In the genomic region with DNA sequence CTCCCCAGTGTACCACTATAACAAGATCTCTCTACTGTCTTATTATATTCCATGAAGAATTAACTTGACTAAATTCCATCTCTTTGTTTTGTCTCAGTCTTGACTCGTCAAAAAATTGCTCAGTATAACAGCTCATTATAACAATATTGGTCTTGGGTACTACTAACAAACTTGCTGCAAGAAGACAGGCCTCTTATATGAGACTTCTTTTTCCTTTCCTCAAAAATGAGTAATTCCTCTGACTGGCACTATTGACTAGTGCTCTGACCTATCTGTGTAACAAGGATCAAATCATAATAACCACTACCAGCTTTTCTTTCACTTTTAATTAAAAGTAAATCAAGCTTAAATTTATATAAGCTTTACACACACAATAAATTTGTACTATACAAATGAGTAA, we compare ENCODE assay signal across 16 cellular contexts.
A peak's percentile ranks its signal among the peaks of the same experiment; 100 is the strongest.
DNase-seq lines count a peak whose midpoint lies in the region; ATAC-seq, FAIRE-seq and TF ChIP-seq lines count a peak whose summit lies in the region.
"Had no signal": no experiment of that assay in that cellular context is flagged by ENCODE, and none has a peak within 500 bp of the region (broad histone marks: within the 10 kb centered on the region; RNA-seq: fewer than 3 reads in every experiment).

No MANE protein-coding gene starts in this region.

- H3K27ac ChIP-seq in CD8-positive, alpha-beta memory T cell (ENCODE audit: low read depth, low read length), result no peak overlapping the region
- H3K27ac ChIP-seq in KOPT-K1 (ENCODE audit: low read depth, low read length, poor library complexity, severe bottlenecking) (peak overlapping the region; percentile 47), HepG2 (ENCODE audit: extremely low read length, insufficient read depth, low read length) (no peak overlapping the region)

- H4K20me1 ChIP-seq in HepG2 (ENCODE audit: insufficient read depth, low read length), result no peaks in the 10 kb centered on the region

- no peak overlapping the region for H3K4me3 ChIP-seq in CD8-positive, alpha-beta memory T cell (ENCODE audit: low read length)
- H3K4me3 ChIP-seq in HepG2 (replicated peaks in 1 of 3; ENCODE audit: insufficient read depth in 1 of 3, low read depth in 2 of 3, low read length in 3 of 3), result no peak overlapping the region

- peaks cover 0 to 5% (median 0%) of the 10 kb centered on the region in 3 donors for H3K36me3 Mint-ChIP-seq in CD8-positive, alpha-beta memory T cell
- peaks cover 28% of the 10 kb centered on the region for H3K36me3 Mint-ChIP-seq in activated naive CD8-positive, alpha-beta T cell treated with anti-CD3 and anti-CD28 coated beads for 36 hours
- peaks cover 6 to 12% of the 10 kb centered on the region in 2 donors for H3K36me3 Mint-ChIP-seq in stimulated activated naive B cell treated with anti-CD40 and anti-IgM and Interleukin-4, amounts not matched to agents 10 μg/mL and 1 μg/mL and 100 μg/mL, for 72 hours
- H3K36me3 Mint-ChIP-seq: CD4-positive, alpha-beta memory T cell had no signal

- no peaks in the 10 kb centered on the region for H3K9me3 ChIP-seq in CD8-positive, alpha-beta memory T cell (ENCODE audit: low read length)
- H3K9me3 ChIP-seq in KOPT-K1 (ENCODE audit: insufficient read depth, low read length, poor library complexity, severe bottlenecking) (no peaks in the 10 kb centered on the region), HepG2 (ENCODE audit: low read length) (no peaks in the 10 kb centered on the region)
- H3K9me3 ChIP-seq: BE2C had no signal

- CTCF ChIA-PET in CD8-positive, alpha-beta memory T cell (lab: Charles Lee), result interaction anchor here (0.7 kb wide), 1 partner anchor 137 kb away, joined by 3 read pairs; no protein-coding TSS in a partner anchor
- CTCF ChIA-PET in HepG2 (lab: Yijun Ruan, JAX; ENCODE audit: low intra/inter-chr PET ratio, low total read pairs), result no interaction called here

- H3K4me3 Mint-ChIP-seq in CD8-positive, alpha-beta memory T cell, result peak overlapping the region in 6 of 7 donors; percentile 29 to 76 (median 54)
- H3K4me3 Mint-ChIP-seq in activated naive CD8-positive, alpha-beta T cell treated with anti-CD3 and anti-CD28 coated beads for 36 hours, result peak overlapping the region; percentile 70
- H3K4me3 Mint-ChIP-seq in stimulated activated naive B cell treated with anti-CD40 and anti-IgM and Interleukin-4, amounts not matched to agents 10 μg/mL and 1 μg/mL and 100 μg/mL, for 72 hours, result no peak overlapping the region
- H3K4me3 Mint-ChIP-seq: CD4-positive, alpha-beta memory T cell had no signal

- no peak for DNase-seq in CD8-positive, alpha-beta memory T cell
- no peak for DNase-seq in activated naive CD8-positive, alpha-beta T cell treated with anti-CD3 and anti-CD28 coated beads for 36 hours
- no peak for DNase-seq in stimulated activated naive CD8-positive, alpha-beta T cell treated with anti-CD3 and anti-CD28 coated beads, Interleukin-15, Interleukin-2, amounts not matched to agents 100 U/mL and 50 U/mL, for 24 hours
- DNase-seq in stimulated activated naive B cell treated with anti-CD40 and anti-IgM and Interleukin-4, amounts not matched to agents 10 μg/mL and 1 μg/mL and 100 μg/mL, for 72 hours, result no peak
- DNase-seq in NOMO-1 (lab: John Stamatoyannopoulos, UW; ENCODE audit: unreplicated experiment in 2 of 2) (no peak), HepG2 (ENCODE audit: low spot score) (no peak)
- DNase-seq: BE2C; CD4-positive, alpha-beta memory T cell; Kasumi-1; NCI-H1417; NCI-H1930; NCI-H2171 treated with DMSO at 0.1 percent for 48 hours; NCI-H82; Right ventricle myocardium superior had no signal

- H3K4me1 ChIP-seq in CD8-positive, alpha-beta memory T cell (ENCODE audit: insufficient read depth, low read length), result no peaks in the 10 kb centered on the region
- H3K4me1 ChIP-seq in HepG2 (ENCODE audit: insufficient read depth, low read length), result no peaks in the 10 kb centered on the region

- in situ Hi-C loops in HepG2 (cut with HindIII; ENCODE audit: extremely low pct_ligation_motif_present, low pct_unique_long_range_greater_than_20kb), result no loop called here

- no peak for TF ChIP-seq CTCF in HepG2 (CRISPR knock-in tag; IDR thresholded peaks at IDR 0.05)

- H3K4me1 Mint-ChIP-seq in CD8-positive, alpha-beta memory T cell, result peaks cover 14 to 55% (median 47%) of the 10 kb centered on the region in 3 donors
- peaks cover 58% of the 10 kb centered on the region for H3K4me1 Mint-ChIP-seq in activated naive CD8-positive, alpha-beta T cell treated with anti-CD3 and anti-CD28 coated beads for 36 hours
- no peaks in the 10 kb centered on the region for H3K4me1 Mint-ChIP-seq in stimulated activated naive B cell treated with anti-CD40 and anti-IgM and Interleukin-4, amounts not matched to agents 10 μg/mL and 1 μg/mL and 100 μg/mL, for 72 hours

- no peaks in the 10 kb centered on the region for H3K36me3 ChIP-seq in CD8-positive, alpha-beta memory T cell (ENCODE audit: insufficient read depth, low read length)
- H3K36me3 ChIP-seq in KOPT-K1 (ENCODE audit: insufficient read depth, low read length) (0 out of 2 replicates have a peak, but pooled peaks cover 6% of the 10 kb centered on the region), HepG2 (replicated peaks in 1 of 2; ENCODE audit: control insufficient read depth in 1 of 2, insufficient read depth in 2 of 2, low read length in 2 of 2) (peaks cover 8 to 16% of the 10 kb centered on the region in 2 experiments)
- H3K36me3 ChIP-seq: BE2C had no signal

- H3K27ac Mint-ChIP-seq in CD8-positive, alpha-beta memory T cell, result peak overlapping the region in 4 of 8 donors; percentile 25 to 90 (median 77)
- peak overlapping the region; percentile 81 for H3K27ac Mint-ChIP-seq in activated naive CD8-positive, alpha-beta T cell treated with anti-CD3 and anti-CD28 coated beads for 36 hours
- H3K27ac Mint-ChIP-seq in stimulated activated naive B cell treated with anti-CD40 and anti-IgM and Interleukin-4, amounts not matched to agents 10 μg/mL and 1 μg/mL and 100 μg/mL, for 72 hours, result no peak overlapping the region
- H3K27ac Mint-ChIP-seq: CD4-positive, alpha-beta memory T cell had no signal

- peak; percentile 92 for ATAC-seq in stimulated activated naive CD8-positive, alpha-beta T cell treated with anti-CD3 and anti-CD28 coated beads, Interleukin-15, Interleukin-2, amounts not matched to agents 100 U/mL and 50 U/mL, for 24 hours
- no peak for ATAC-seq in stimulated activated naive B cell treated with anti-CD40 and anti-IgM and Interleukin-4, amounts not matched to agents 10 μg/mL and 1 μg/mL and 100 μg/mL, for 72 hours (replicated peaks)
- ATAC-seq in HepG2, result no peak
- ATAC-seq: Panc1 had no signal

- H3K27me3 ChIP-seq in CD8-positive, alpha-beta memory T cell (ENCODE audit: insufficient read depth, low read length, poor library complexity, severe bottlenecking), result no peaks in the 10 kb centered on the region
- no peaks in the 10 kb centered on the region for H3K27me3 ChIP-seq in HepG2 (ENCODE audit: control insufficient read depth in 1 of 2, insufficient read depth in 2 of 2, low read length in 2 of 2)
- H3K27me3 ChIP-seq: BE2C had no signal

- intact Hi-C loops in HepG2 (cut with micrococcal nuclease; ENCODE audit: unreplicated experiment), result no loop called here

- TF ChIP-seq RAD21 in HepG2 (CRISPR knock-in tag; IDR thresholded peaks at IDR 0.05), result no peak

- BruUV-seq in HepG2 (replicated peaks; lab: Mats Ljungman, UMichigan), result no TSS peak

- H3K27me3 Mint-ChIP-seq in CD8-positive, alpha-beta memory T cell, result no peaks in the 10 kb centered on the region
- H3K27me3 Mint-ChIP-seq in activated naive CD8-positive, alpha-beta T cell treated with anti-CD3 and anti-CD28 coated beads for 36 hours, result no peaks in the 10 kb centered on the region
- H3K27me3 Mint-ChIP-seq in stimulated activated naive B cell treated with anti-CD40 and anti-IgM and Interleukin-4, amounts not matched to agents 10 μg/mL and 1 μg/mL and 100 μg/mL, for 72 hours, result no peaks in the 10 kb centered on the region
- H3K27me3 Mint-ChIP-seq: CD4-positive, alpha-beta memory T cell had no signal

- no peak overlapping the region for H3K9ac ChIP-seq in HepG2 (ENCODE audit: insufficient read depth, low read depth, low read length)

- POLR2A ChIA-PET in CD8-positive, alpha-beta memory T cell (lab: Charles Lee), result interaction anchor here (1.1 kb wide), 1 partner anchor 15 kb away, joined by 3 read pairs; no protein-coding TSS in a partner anchor
- POLR2A ChIA-PET in HepG2 (lab: Yijun Ruan, JAX), result no interaction called here

- no peak overlapping the region for H2AFZ ChIP-seq in HepG2 (ENCODE audit: low read length)

- H3K9me3 Mint-ChIP-seq in CD8-positive, alpha-beta memory T cell, result no peaks in the 10 kb centered on the region
- H3K9me3 Mint-ChIP-seq in activated naive CD8-positive, alpha-beta T cell treated with anti-CD3 and anti-CD28 coated beads for 36 hours, result peaks cover 7% of the 10 kb centered on the region
- H3K9me3 Mint-ChIP-seq in stimulated activated naive B cell treated with anti-CD40 and anti-IgM and Interleukin-4, amounts not matched to agents 10 μg/mL and 1 μg/mL and 100 μg/mL, for 72 hours, result no peaks in the 10 kb centered on the region

- no peak for FAIRE-seq in HepG2 (lab: Jason Lieb, UNC)

- 98% methylated on average over 1 of the region's 1 CpG for WGBS in HepG2 (ENCODE audit: low lambda C conversion rate)

- H3K4me2 ChIP-seq in HepG2 (ENCODE audit: low read depth, low read length), result no peak overlapping the region

- H3K79me2 ChIP-seq in HepG2 (ENCODE audit: insufficient read depth, low read length), result no peaks in the 10 kb centered on the region

- TF ChIP-seq POLR2A in HepG2 (IDR thresholded peaks at IDR 0.05; ENCODE audit: insufficient read depth in 1 of 2, low read depth in 2 of 2, low read length in 2 of 2), result no peak

- TF ChIP-seq EP300 in HepG2 (IDR thresholded peaks at IDR 0.05; ENCODE audit: low read depth in 2 of 2, low read length in 2 of 2) (no peak), HepG2 (CRISPR knock-in tag; IDR thresholded peaks at IDR 0.05; ENCODE audit: borderline replicate concordance) (no peak)

TF ChIP-seq in HepG2, 621 proteins besides CTCF, POLR2A, EP300 and RAD21 (continues in another document):
- TF ChIP-seq CREM (IDR thresholded peaks at IDR 0.05), result no peak
- no peak for TF ChIP-seq CREM (CRISPR knock-in tag; IDR thresholded peaks at IDR 0.05)
- TF ChIP-seq, protein P1, sequence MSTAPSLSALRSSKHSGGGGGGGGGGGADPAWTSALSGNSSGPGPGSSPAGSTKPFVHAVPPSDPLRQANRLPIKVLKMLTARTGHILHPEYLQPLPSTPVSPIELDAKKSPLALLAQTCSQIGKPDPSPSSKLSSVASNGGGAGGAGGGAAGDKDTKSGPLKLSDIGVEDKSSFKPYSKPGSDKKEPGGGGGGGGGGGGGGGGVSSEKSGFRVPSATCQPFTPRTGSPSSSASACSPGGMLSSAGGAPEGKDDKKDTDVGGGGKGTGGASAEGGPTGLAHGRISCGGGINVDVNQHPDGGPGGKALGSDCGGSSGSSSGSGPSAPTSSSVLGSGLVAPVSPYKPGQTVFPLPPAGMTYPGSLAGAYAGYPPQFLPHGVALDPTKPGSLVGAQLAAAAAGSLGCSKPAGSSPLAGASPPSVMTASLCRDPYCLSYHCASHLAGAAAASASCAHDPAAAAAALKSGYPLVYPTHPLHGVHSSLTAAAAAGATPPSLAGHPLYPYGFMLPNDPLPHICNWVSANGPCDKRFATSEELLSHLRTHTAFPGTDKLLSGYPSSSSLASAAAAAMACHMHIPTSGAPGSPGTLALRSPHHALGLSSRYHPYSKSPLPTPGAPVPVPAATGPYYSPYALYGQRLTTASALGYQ (CRISPR knock-in tag; IDR thresholded peaks at IDR 0.05), result no peak
- no peak for TF ChIP-seq AGO1 (IDR thresholded peaks at IDR 0.05; ENCODE audit: low read depth, low read length, poor library complexity, severe bottlenecking)

Comparison
In these comparisons a context has a peak if more than half of its experiments do, and no peak if none do; other contexts are left out.
1. H3K4me3 Mint-ChIP-seq: peak in CD8-positive, alpha-beta memory T cell (6 of 7) and activated naive CD8-positive, alpha-beta T cell treated with anti-CD3 and anti-CD28 coated beads for 36 hours (single experiment); none in stimulated activated naive B cell treated with anti-CD40 and anti-IgM and Interleukin-4, amounts not matched to agents 10 μg/mL and 1 μg/mL and 100 μg/mL, for 72 hours (0 of 2).